Comparison of ENCODE assay signal across 27 cellular contexts in genomic region chr18:79770826-79771225, GRCh38. TPM values are rescaled to one million over a fixed set of nuclear protein-coding genes. Genes with fewer than 3 reads are reported as not detected.
"Had no signal": no experiment of that assay in that cellular context is flagged by ENCODE, and none has a peak within 500 bp of the region (broad histone marks: within the 10 kb centered on the region; RNA-seq: fewer than 3 reads in every experiment).

No MANE protein-coding gene starts in this region.

- H3K27ac ChIP-seq: esophagus muscularis mucosa, heart right ventricle, left lung, parathyroid adenoma, right atrium auricular region, spleen, testis, vagina had no signal

- ATAC-seq: activated naive CD8-positive, alpha-beta T cell treated with anti-CD3 and anti-CD28 coated beads, Interleukin-2, amount 50 U/mL, for 24 hours; heart right ventricle; left lung had no signal

- H3K36me3 Mint-ChIP-seq: type B pancreatic cell had no signal

- DNase-seq: activated CD4-positive, alpha-beta T cell treated with anti-CD3 and anti-CD28 coated beads for 4 hours; activated CD4-positive, alpha-beta T cell treated with anti-CD3 and anti-CD28 coated beads, Interleukin-2, amount 50 U/mL, for 4 hours; activated gamma-delta T cell treated with Interleukin-2 at 50 U/mL for 16 hours; activated naive CD8-positive, alpha-beta T cell treated with anti-CD3 and anti-CD28 coated beads, Interleukin-2, amount 50 U/mL, for 24 hours; activated T-cell treated with anti-CD3 and anti-CD28 coated beads, Interleukin-2, amount 50 U/mL, for 1 hour; foreskin melanocyte; heart right ventricle; naive B cell; nephron progenitor cell; stimulated activated naive CD4-positive, alpha-beta T cell; testis had no signal

- H3K79me2 ChIP-seq: parathyroid adenoma had no signal

- H3K4me3 ChIP-seq: esophagus muscularis mucosa, heart right ventricle, left lung, lung, right atrium auricular region, spleen, testis, vagina had no signal

- H3K36me3 ChIP-seq: esophagus muscularis mucosa, heart right ventricle, left lung, right atrium auricular region, spleen, vagina had no signal

- H3K27me3 ChIP-seq: right atrium auricular region, testis, vagina had no signal

- H3K9me3 Mint-ChIP-seq: type B pancreatic cell had no signal

- H2AFZ ChIP-seq: parathyroid adenoma had no signal

- H3K4me3 Mint-ChIP-seq: activated naive CD4-positive, alpha-beta T cell treated with anti-CD3 and anti-CD28 coated beads, Interleukin-2, amount 50 U/mL, for 24 hours; activated naive CD8-positive, alpha-beta T cell treated with anti-CD3 and anti-CD28 coated beads, Interleukin-2, amount 50 U/mL, for 24 hours; activated T-helper 1 cell treated with anti-CD3 and anti-CD28 coated beads, Interleukin-12 subunit alpha, Interleukin-12 subunit beta, Interleukin-2, Interleukin-4 antibody, amounts not matched to agents 30 ng/mL and 10 ng/mL and 1 ng/mL, durations not matched to agents 14 hours and 24 hours and 36 hours; central memory CD8-positive, alpha-beta T cell; dendritic cell treated with granulocyte-macrophage colony-stimulating factor and Interleukin-4, amounts not matched to agents 40 ng/mL and 50 ng/mL, for 4 days; naive B cell; nephron progenitor cell; type B pancreatic cell had no signal

- H3K4me1 ChIP-seq: esophagus muscularis mucosa, heart right ventricle, left lung, parathyroid adenoma, right atrium auricular region, spleen, testis, vagina had no signal

- H3K9me3 ChIP-seq: testis, vagina had no signal

- H3K9ac ChIP-seq: parathyroid adenoma had no signal

- H3K4me1 Mint-ChIP-seq: activated naive CD4-positive, alpha-beta T cell treated with anti-CD3 and anti-CD28 coated beads, Interleukin-2, amount 50 U/mL, for 24 hours; activated naive CD8-positive, alpha-beta T cell treated with anti-CD3 and anti-CD28 coated beads, Interleukin-2, amount 50 U/mL, for 24 hours; central memory CD8-positive, alpha-beta T cell; naive B cell had no signal

- H3K27ac Mint-ChIP-seq: activated naive CD4-positive, alpha-beta T cell treated with anti-CD3 and anti-CD28 coated beads, Interleukin-2, amount 50 U/mL, for 24 hours; activated naive CD8-positive, alpha-beta T cell treated with anti-CD3 and anti-CD28 coated beads, Interleukin-2, amount 50 U/mL, for 24 hours; activated T-helper 1 cell treated with anti-CD3 and anti-CD28 coated beads, Interleukin-12 subunit alpha, Interleukin-12 subunit beta, Interleukin-2, Interleukin-4 antibody, amounts not matched to agents 30 ng/mL and 10 ng/mL and 1 ng/mL, durations not matched to agents 14 hours and 24 hours and 36 hours; dendritic cell treated with granulocyte-macrophage colony-stimulating factor and Interleukin-4, amounts not matched to agents 40 ng/mL and 50 ng/mL, for 4 days; naive B cell; nephron progenitor cell; type B pancreatic cell had no signal

RNA-seq across cellular contexts. Expression of gene KCNG2, which starts 26.9 kb away (rescaled TPM):
- total RNA-seq: activated T-helper 1 cell treated with anti-CD3 and anti-CD28 coated beads, Interleukin-12 subunit alpha, Interleukin-12 subunit beta, Interleukin-2, Interleukin-4 antibody, amounts not matched to agents 30 ng/mL and 10 ng/mL and 1 ng/mL, durations not matched to agents 14 hours and 24 hours and 36 hours; bronchial epithelial cell; glomerular endothelial cell; pulmonary artery endothelial cell; right atrium auricular region; T-helper 1 cell treated with Interleukin-12 subunit alpha and Interleukin-12 subunit beta and Interleukin-4 antibody, amounts not matched to agents 30 ng/mL and 1 ng/mL, for 36 hours; vagina had no signal
